ENCODE assay signal across 9 cellular contexts in the genomic region with DNA sequence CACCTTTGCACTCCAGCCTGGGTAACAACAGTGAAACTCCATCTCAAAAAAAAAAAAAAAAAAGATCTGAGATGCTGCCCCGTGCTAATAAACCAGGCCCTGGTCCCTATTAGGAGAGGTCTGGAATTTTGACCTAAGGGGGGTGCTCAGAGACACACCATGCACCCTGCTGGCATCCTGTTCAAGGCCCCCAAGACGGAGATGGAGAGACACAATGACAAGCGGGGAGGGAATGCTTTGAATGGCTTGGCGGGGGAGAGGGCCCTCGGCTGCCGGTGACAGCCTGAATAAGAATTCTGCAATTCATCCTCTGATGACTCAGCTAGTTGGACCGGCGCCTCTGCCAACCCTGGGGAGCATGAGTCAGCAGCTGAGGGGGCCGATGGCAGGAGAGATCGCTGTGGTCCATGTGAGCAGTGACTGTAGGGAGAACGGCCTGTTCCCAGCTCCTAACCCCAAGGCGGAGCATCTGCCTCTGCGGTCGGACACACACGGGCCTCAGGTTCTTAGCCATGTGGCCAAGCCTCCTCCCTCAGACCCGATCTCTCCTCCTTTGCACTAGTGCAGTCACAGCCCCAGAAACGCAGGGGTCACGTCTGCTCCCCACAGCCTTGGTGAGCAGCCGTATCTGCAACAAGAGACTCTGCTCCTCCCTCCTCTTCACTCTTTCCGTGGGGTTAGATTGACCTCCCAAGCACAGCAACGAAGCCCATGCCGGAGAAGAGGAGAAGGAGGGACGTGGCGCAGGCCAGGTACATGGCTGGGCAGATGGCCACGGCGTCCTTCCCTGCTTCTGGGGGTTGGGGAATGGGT. TPM values are rescaled to one million over a fixed set of nuclear protein-coding genes. Genes with fewer than 3 reads are reported as not detected.
DNase-seq lines count a peak whose midpoint lies in the region; TF ChIP-seq lines count a peak whose summit lies in the region.
"Had no signal": no experiment of that assay in that cellular context is flagged by ENCODE, and none has a peak within 500 bp of the region (broad histone marks: within the 10 kb centered on the region; RNA-seq: fewer than 3 reads in every experiment).

No MANE protein-coding gene starts in this region.

- H3K14ac ChIP-seq in neuronal stem cell (ENCODE audit: low read length), result peak overlapping the region; percentile 61

- H3K4me1 ChIP-seq in NT2/D1 (ENCODE audit: insufficient read depth, insufficient read length) (peaks cover 3% of the 10 kb centered on the region), neuronal stem cell (ENCODE audit: control insufficient read depth in 2 of 2, insufficient read depth in 1 of 2, low read depth in 1 of 2, low read length in 2 of 2) (peaks cover 9 to 14% of the 10 kb centered on the region in 2 donors), suprapubic skin (peaks cover 33% of the 10 kb centered on the region)

- TF ChIP-seq POLR2A in suprapubic skin (IDR thresholded peaks at IDR 0.05), result no peak

- DNase-seq in NK-92 treated with Interleukin-12 subunit alpha and Interleukin-12 subunit beta, amount 100 ng/mL, for 24 hours (lab: John Stamatoyannopoulos, UW), result peak; percentile 25
- DNase-seq in NK-92 (lab: John Stamatoyannopoulos, UW; ENCODE audit: unreplicated experiment), result no peak
- DNase-seq in NT2/D1 (ENCODE audit: low read depth, low spot score), result peak; percentile 95
- DNase-seq in activated T-helper 2 cell treated with anti-CD3 and anti-CD28 coated beads, Interferon-gamma antibody, Interleukin-2, Interleukin-4, amounts not matched to agents 10 μg/mL and 5 μg/mL and 100 μg/mL, durations not matched to agents 14 hours and 24 hours and 36 hours (ENCODE audit: low spot score), result no peak
- peak; percentile 92 for DNase-seq in foreskin melanocyte
- peak; percentile 68 for DNase-seq in neuronal stem cell (ENCODE audit: low spot score)
- DNase-seq in suprapubic skin (ENCODE audit: low spot score in 2 of 2), result peak; percentile 96 to 97
- no peak for DNase-seq in NAMALWA (ENCODE audit: low spot score)

- H2BK12ac ChIP-seq in neuronal stem cell (ENCODE audit: low read length), result peak overlapping the region; percentile 88

- peak overlapping the region; percentile 98 for H4K91ac ChIP-seq in neuronal stem cell (ENCODE audit: low read depth, low read length, poor library complexity)

- H3K27ac ChIP-seq in neuronal stem cell (replicated peaks; ENCODE audit: low read length), result peak overlapping the region; percentile 61
- H3K27ac ChIP-seq in suprapubic skin, result peak overlapping the region; percentile 75

- H2AFZ ChIP-seq in neuronal stem cell (ENCODE audit: low read length), result peak overlapping the region; percentile 35

- H3K79me1 ChIP-seq in neuronal stem cell (ENCODE audit: low read depth, low read length), result no peaks in the 10 kb centered on the region

- peaks cover 8% of the 10 kb centered on the region for H3K4me1 Mint-ChIP-seq in activated T-helper 2 cell treated with anti-CD3 and anti-CD28 coated beads, Interferon-gamma antibody, Interleukin-2, Interleukin-4, amounts not matched to agents 10 μg/mL and 5 μg/mL and 100 μg/mL, durations not matched to agents 14 hours and 24 hours and 36 hours (ENCODE audit: low read depth)

- H3K27me3 Mint-ChIP-seq in activated T-helper 2 cell treated with anti-CD3 and anti-CD28 coated beads, Interferon-gamma antibody, Interleukin-2, Interleukin-4, amounts not matched to agents 10 μg/mL and 5 μg/mL and 100 μg/mL, durations not matched to agents 14 hours and 24 hours and 36 hours (ENCODE audit: low read depth), result peaks cover 11% of the 10 kb centered on the region

- H3K9ac ChIP-seq in NT2/D1 (ENCODE audit: insufficient read length, low read depth) (peak overlapping the region; percentile 74), neuronal stem cell (ENCODE audit: low read depth, low read length, poor library complexity) (peak overlapping the region; percentile 82)

- no peak overlapping the region for H2BK120ac ChIP-seq in neuronal stem cell (ENCODE audit: low read depth, low read length)

- intact Hi-C loops in activated T-helper 2 cell treated with anti-CD3 and anti-CD28 coated beads, Interferon-gamma antibody, Interleukin-2, Interleukin-4, amounts not matched to agents 10 μg/mL and 5 μg/mL and 100 μg/mL, durations not matched to agents 14 hours and 24 hours and 36 hours (cut with micrococcal nuclease), result no loop called here

- peak overlapping the region; percentile 54 for H3K27ac Mint-ChIP-seq in activated T-helper 2 cell treated with anti-CD3 and anti-CD28 coated beads, Interferon-gamma antibody, Interleukin-2, Interleukin-4, amounts not matched to agents 10 μg/mL and 5 μg/mL and 100 μg/mL, durations not matched to agents 14 hours and 24 hours and 36 hours

- H3K4me3 ChIP-seq in NT2/D1 (ENCODE audit: insufficient read length, low read depth), result peak overlapping the region; percentile 17
- H3K4me3 ChIP-seq in neuronal stem cell (ENCODE audit: low read length in 2 of 2), result no peak overlapping the region
- H3K4me3 ChIP-seq in suprapubic skin, result no peak overlapping the region

- H3K4me2 ChIP-seq in neuronal stem cell (ENCODE audit: insufficient read depth, low read length, poor library complexity, severe bottlenecking), result no peak overlapping the region

- peaks cover under 1% of the 10 kb centered on the region for H3K36me3 Mint-ChIP-seq in activated T-helper 2 cell treated with anti-CD3 and anti-CD28 coated beads, Interferon-gamma antibody, Interleukin-2, Interleukin-4, amounts not matched to agents 10 μg/mL and 5 μg/mL and 100 μg/mL, durations not matched to agents 14 hours and 24 hours and 36 hours (ENCODE audit: low read depth)
- H3K36me3 Mint-ChIP-seq: immature natural killer cell had no signal

- H3K4me3 Mint-ChIP-seq in activated T-helper 2 cell treated with anti-CD3 and anti-CD28 coated beads, Interferon-gamma antibody, Interleukin-2, Interleukin-4, amounts not matched to agents 10 μg/mL and 5 μg/mL and 100 μg/mL, durations not matched to agents 14 hours and 24 hours and 36 hours (ENCODE audit: low read depth), result no peak overlapping the region
- H3K4me3 Mint-ChIP-seq: immature natural killer cell had no signal

- peak overlapping the region; percentile 81 for H3K23ac ChIP-seq in neuronal stem cell (ENCODE audit: low read depth, low read length, poor library complexity)

- no peak for TF ChIP-seq CTCF in suprapubic skin (IDR thresholded peaks at IDR 0.05)

- peak overlapping the region; percentile 85 for H3K4ac ChIP-seq in neuronal stem cell (ENCODE audit: low read length)

- peak overlapping the region; percentile 41 for H2AK5ac ChIP-seq in neuronal stem cell (ENCODE audit: low read depth, low read length)

- peak overlapping the region; percentile 80 for H2BK15ac ChIP-seq in neuronal stem cell (ENCODE audit: low read length)

- H3K36me3 ChIP-seq in NT2/D1 (ENCODE audit: insufficient read depth, insufficient read length, low read length) (no peaks in the 10 kb centered on the region), neuronal stem cell (replicated peaks in 1 of 2; ENCODE audit: control insufficient read depth in 2 of 2, insufficient read depth in 2 of 2, low read length in 2 of 2) (no peaks in the 10 kb centered on the region), suprapubic skin (no peaks in the 10 kb centered on the region)

- H3K9me3 ChIP-seq in NT2/D1 (ENCODE audit: insufficient read depth, low read length) (no peaks in the 10 kb centered on the region), neuronal stem cell (replicated peaks in 1 of 2; ENCODE audit: control insufficient read depth in 2 of 2, insufficient read depth in 1 of 2, low read depth in 1 of 2, low read length in 2 of 2) (no peaks in the 10 kb centered on the region), suprapubic skin (no peaks in the 10 kb centered on the region)

- peak; percentile 20 for TF ChIP-seq EP300 in suprapubic skin (IDR thresholded peaks at IDR 0.05)

- no CpG with 5 or more reads among the region's 26 CpGs for WGBS in neuronal stem cell (ENCODE audit: extremely low coverage in 2 of 2, insufficient read length in 2 of 2, insufficient replicate concordance in 1 of 2), 2 donors
- 25% methylated on average over 25 of the region's 26 CpGs for WGBS in suprapubic skin

- H2BK5ac ChIP-seq in neuronal stem cell (ENCODE audit: low read length), result no peak overlapping the region

- no peaks in the 10 kb centered on the region for H3K9me3 Mint-ChIP-seq in activated T-helper 2 cell treated with anti-CD3 and anti-CD28 coated beads, Interferon-gamma antibody, Interleukin-2, Interleukin-4, amounts not matched to agents 10 μg/mL and 5 μg/mL and 100 μg/mL, durations not matched to agents 14 hours and 24 hours and 36 hours
- H3K9me3 Mint-ChIP-seq: immature natural killer cell had no signal

- H4K8ac ChIP-seq in neuronal stem cell (ENCODE audit: low read depth, low read length), result no peak overlapping the region

- no peaks in the 10 kb centered on the region for H3K27me3 ChIP-seq in NT2/D1 (ENCODE audit: insufficient read depth, insufficient read length)
- no peaks in the 10 kb centered on the region for H3K27me3 ChIP-seq in neuronal stem cell (ENCODE audit: control insufficient read depth in 3 of 3, insufficient read depth in 3 of 3, low read depth in 1 of 3, low read length in 3 of 3)
- H3K27me3 ChIP-seq in suprapubic skin, result no peaks in the 10 kb centered on the region

- peak overlapping the region; percentile 96 for H3K18ac ChIP-seq in neuronal stem cell (ENCODE audit: low read length)

RNA-seq across cellular contexts. Expression of gene TRIM56, which starts 14.9 kb away (rescaled TPM):
- total RNA-seq in activated T-helper 2 cell treated with anti-CD3 and anti-CD28 coated beads, Interferon-gamma antibody, Interleukin-2, Interleukin-4, amounts not matched to agents 10 μg/mL and 5 μg/mL and 100 μg/mL, durations not matched to agents 14 hours and 24 hours and 36 hours, result 42.6 and 43.8 TPM in 2 replicates
- 3.3 TPM for polyA plus RNA-seq in neuronal stem cell (2013, experiment 1 of 2)
- polyA plus RNA-seq in neuronal stem cell (2013, experiment 2 of 2), result 3.7 TPM
- total RNA-seq in suprapubic skin, result 10 to 100 TPM; 12.1 to 28.9 (median 17.8) TPM

RNA-seq across cellular contexts. Expression of gene SERPINE1, which starts 26.7 kb away (rescaled TPM):
- 0.23 TPM in 2 replicates for total RNA-seq in activated T-helper 2 cell treated with anti-CD3 and anti-CD28 coated beads, Interferon-gamma antibody, Interleukin-2, Interleukin-4, amounts not matched to agents 10 μg/mL and 5 μg/mL and 100 μg/mL, durations not matched to agents 14 hours and 24 hours and 36 hours
- 2.3 TPM for polyA plus RNA-seq in neuronal stem cell (2013, experiment 1 of 2)
- 2.2 TPM for polyA plus RNA-seq in neuronal stem cell (2013, experiment 2 of 2)
- 10 to 100 TPM in 2 of 4 donors, 1 to 10 TPM in 2; 6.7 to 22.9 (median 13.0) TPM for total RNA-seq in suprapubic skin

RNA-seq across cellular contexts. Expression of gene AP1S1, which starts 54.1 kb away (rescaled TPM):
- total RNA-seq in activated T-helper 2 cell treated with anti-CD3 and anti-CD28 coated beads, Interferon-gamma antibody, Interleukin-2, Interleukin-4, amounts not matched to agents 10 μg/mL and 5 μg/mL and 100 μg/mL, durations not matched to agents 14 hours and 24 hours and 36 hours, result 41.8 and 42.8 TPM in 2 replicates
- polyA plus RNA-seq in neuronal stem cell (2013, experiment 1 of 2), result 50.8 TPM
- polyA plus RNA-seq in neuronal stem cell (2013, experiment 2 of 2), result 51.6 TPM
- total RNA-seq in suprapubic skin, result 10 to 100 TPM; 28.5 to 66.5 (median 50.0) TPM

Comparison
In these comparisons a context has a peak if more than half of its experiments do, and no peak if none do; other contexts are left out.
1. DNase-seq: peak in NK-92 treated with Interleukin-12 subunit alpha and Interleukin-12 subunit beta, amount 100 ng/mL, for 24 hours (single experiment), NT2/D1 (single experiment), foreskin melanocyte (single experiment), neuronal stem cell (single experiment) and suprapubic skin (2 of 2); none in NK-92 (single experiment), activated T-helper 2 cell treated with anti-CD3 and anti-CD28 coated beads, Interferon-gamma antibody, Interleukin-2, Interleukin-4, amounts not matched to agents 10 μg/mL and 5 μg/mL and 100 μg/mL, durations not matched to agents 14 hours and 24 hours and 36 hours (single experiment) and NAMALWA (single experiment).